12 cellular contexts compared by ENCODE assay signal in genomic region chr4:146486565-146486964, GRCh38. TPM values are rescaled to one million over a fixed set of nuclear protein-coding genes. Genes with fewer than 3 reads are reported as not detected.
DNase-seq lines count a peak whose midpoint lies in the region; ATAC-seq and TF ChIP-seq lines count a peak whose summit lies in the region.
"Had no signal": no experiment of that assay in that cellular context is flagged by ENCODE, and none has a peak within 500 bp of the region (broad histone marks: within the 10 kb centered on the region; RNA-seq: fewer than 3 reads in every experiment).

No MANE protein-coding gene starts in this region.

- peaks cover 23% of the 10 kb centered on the region for H3K9me3 Mint-ChIP-seq in activated T-cell treated with anti-CD3 and anti-CD28 coated beads, Interleukin-2, amount 50 U/mL, for 4 hours
- H3K9me3 Mint-ChIP-seq in stimulated activated naive CD8-positive, alpha-beta T cell treated with anti-CD3 and anti-CD28 coated beads, Interleukin-15, amount 100 ng/mL, for 72 hours: peaks cover 22 to 31% of the 10 kb centered on the region in 2 donors

- H3K4me3 Mint-ChIP-seq in activated T-cell treated with anti-CD3 and anti-CD28 coated beads, Interleukin-2, amount 50 U/mL, for 4 hours: peak overlapping the region; percentile 20
- H3K4me3 Mint-ChIP-seq in stimulated activated naive CD8-positive, alpha-beta T cell treated with anti-CD3 and anti-CD28 coated beads, Interleukin-15, amount 100 ng/mL, for 72 hours: no peak overlapping the region

- no peak overlapping the region for H2AFZ ChIP-seq in MM.1S (ENCODE audit: low read length)

- peaks cover 40% of the 10 kb centered on the region for H3K4me1 Mint-ChIP-seq in activated T-cell treated with anti-CD3 and anti-CD28 coated beads, Interleukin-2, amount 50 U/mL, for 4 hours (ENCODE audit: low read depth)
- peaks cover 30% of the 10 kb centered on the region for H3K4me1 Mint-ChIP-seq in stimulated activated naive CD8-positive, alpha-beta T cell treated with anti-CD3 and anti-CD28 coated beads, Interleukin-15, amount 100 ng/mL, for 72 hours

- H3K36me3 Mint-ChIP-seq in activated T-cell treated with anti-CD3 and anti-CD28 coated beads, Interleukin-2, amount 50 U/mL, for 4 hours (ENCODE audit: insufficient read depth): peaks cover 44% of the 10 kb centered on the region

- H3K27me3 ChIP-seq in MM.1S (replicated peaks; ENCODE audit: insufficient read depth, low read length): no peaks in the 10 kb centered on the region
- H3K27me3 ChIP-seq: neutrophil had no signal

- H3K4me1 ChIP-seq in MM.1S (ENCODE audit: low read length): no peaks in the 10 kb centered on the region

- no peak for TF ChIP-seq CTCF in MM.1S (IDR thresholded peaks at IDR 0.05; ENCODE audit: low read length)
- TF ChIP-seq CTCF in foreskin fibroblast (IDR thresholded peaks at IDR 0.05; ENCODE audit: low read depth, low read length): no peak

- H3K27ac Mint-ChIP-seq in stimulated activated naive CD8-positive, alpha-beta T cell treated with anti-CD3 and anti-CD28 coated beads, Interleukin-15, amount 100 ng/mL, for 72 hours: no peak overlapping the region

- H3K27me3 Mint-ChIP-seq in activated T-cell treated with anti-CD3 and anti-CD28 coated beads, Interleukin-2, amount 50 U/mL, for 4 hours (ENCODE audit: low read depth): no peaks in the 10 kb centered on the region
- no peaks in the 10 kb centered on the region for H3K27me3 Mint-ChIP-seq in stimulated activated naive CD8-positive, alpha-beta T cell treated with anti-CD3 and anti-CD28 coated beads, Interleukin-15, amount 100 ng/mL, for 72 hours

- H3K9me2 ChIP-seq in MM.1S (replicated peaks; ENCODE audit: insufficient read depth, low read length): no peaks in the 10 kb centered on the region

- H3K36me3 ChIP-seq in MM.1S (replicated peaks; ENCODE audit: insufficient read depth, low read length): no peaks in the 10 kb centered on the region; the same call in 1 of the 2 replicates
- H3K36me3 ChIP-seq: neutrophil had no signal

- no peak for ATAC-seq in activated T-cell treated with anti-CD3 and anti-CD28 coated beads, Interleukin-2, amount 50 U/mL, for 4 hours
- ATAC-seq in GM21717 (IDR thresholded peaks at IDR 0.05; ENCODE audit: unreplicated experiment) (peak; percentile 95), HG03378 (IDR thresholded peaks at IDR 0.05; ENCODE audit: unreplicated experiment) (peak; percentile 80)
- peak; percentile 66 for ATAC-seq in stimulated activated naive CD8-positive, alpha-beta T cell treated with anti-CD3 and anti-CD28 coated beads, Interleukin-15, amount 100 ng/mL, for 72 hours

- no peak overlapping the region for H3K27ac ChIP-seq in MM.1S (ENCODE audit: low read length)
- H3K27ac ChIP-seq: neutrophil had no signal

- no peaks in the 10 kb centered on the region for H4K20me1 ChIP-seq in MM.1S (ENCODE audit: insufficient read depth, low read length)

- no peaks in the 10 kb centered on the region for H3F3A ChIP-seq in MM.1S (ENCODE audit: insufficient read depth, low read length)

- no peak overlapping the region for H3K4me3 ChIP-seq in MM.1S (ENCODE audit: low read length)
- H3K4me3 ChIP-seq in foreskin fibroblast (ENCODE audit: low read depth in 1 of 2, low read length in 2 of 2): no peak overlapping the region

- no peak overlapping the region for H3K9ac ChIP-seq in MM.1S (ENCODE audit: low read length)

- intact Hi-C loops in cardiac septum (cut with DNase I): no loop called here

- no peak overlapping the region for H3K4me2 ChIP-seq in MM.1S (ENCODE audit: low read depth, low read length)

- DNase-seq in activated T-cell treated with anti-CD3 and anti-CD28 coated beads, Interleukin-2, amount 50 U/mL, for 4 hours: no peak
- DNase-seq in activated T-cell treated with anti-CD3 and anti-CD28 coated beads for 4 hours: no peak
- no peak for DNase-seq in stimulated activated naive CD8-positive, alpha-beta T cell treated with anti-CD3 and anti-CD28 coated beads, Interleukin-15, amount 100 ng/mL, for 72 hours
- DNase-seq in MM.1S: no peak
- no peak for DNase-seq in foreskin fibroblast
- no peak for DNase-seq in cardiac septum (ENCODE audit: low spot score)
- DNase-seq: activated effector memory CD4-positive, alpha-beta T cell treated with Interleukin-2 at 50 U/mL for 16 hours; effector CD8-positive, alpha-beta T cell; NCI-H2171 had no signal

- no peaks in the 10 kb centered on the region for H3K79me2 ChIP-seq in MM.1S (ENCODE audit: low read length)

- H3K9me3 ChIP-seq in MM.1S (replicated peaks; ENCODE audit: insufficient read depth, low read length): no peaks in the 10 kb centered on the region
- H3K9me3 ChIP-seq: neutrophil had no signal

RNA-seq across cellular contexts. Expression of gene SLC10A7, which starts 35.2 kb away (rescaled TPM):
- total RNA-seq in activated T-cell treated with anti-CD3 and anti-CD28 coated beads, Interleukin-2, amount 50 U/mL, for 4 hours: 10 to 100 TPM; 11.6 to 14.4 (median 13.0) TPM
- total RNA-seq in cardiac septum: 5.0 TPM

Comparison
In these comparisons a context has a peak if more than half of its experiments do, and no peak if none do; other contexts are left out.
1. ATAC-seq: peak in GM21717 (single experiment), HG03378 (single experiment) and stimulated activated naive CD8-positive, alpha-beta T cell treated with anti-CD3 and anti-CD28 coated beads, Interleukin-15, amount 100 ng/mL, for 72 hours (single experiment); none in activated T-cell treated with anti-CD3 and anti-CD28 coated beads, Interleukin-2, amount 50 U/mL, for 4 hours (0 of 2).